ENCODE assay signal across 8 cellular contexts in the genomic region with DNA sequence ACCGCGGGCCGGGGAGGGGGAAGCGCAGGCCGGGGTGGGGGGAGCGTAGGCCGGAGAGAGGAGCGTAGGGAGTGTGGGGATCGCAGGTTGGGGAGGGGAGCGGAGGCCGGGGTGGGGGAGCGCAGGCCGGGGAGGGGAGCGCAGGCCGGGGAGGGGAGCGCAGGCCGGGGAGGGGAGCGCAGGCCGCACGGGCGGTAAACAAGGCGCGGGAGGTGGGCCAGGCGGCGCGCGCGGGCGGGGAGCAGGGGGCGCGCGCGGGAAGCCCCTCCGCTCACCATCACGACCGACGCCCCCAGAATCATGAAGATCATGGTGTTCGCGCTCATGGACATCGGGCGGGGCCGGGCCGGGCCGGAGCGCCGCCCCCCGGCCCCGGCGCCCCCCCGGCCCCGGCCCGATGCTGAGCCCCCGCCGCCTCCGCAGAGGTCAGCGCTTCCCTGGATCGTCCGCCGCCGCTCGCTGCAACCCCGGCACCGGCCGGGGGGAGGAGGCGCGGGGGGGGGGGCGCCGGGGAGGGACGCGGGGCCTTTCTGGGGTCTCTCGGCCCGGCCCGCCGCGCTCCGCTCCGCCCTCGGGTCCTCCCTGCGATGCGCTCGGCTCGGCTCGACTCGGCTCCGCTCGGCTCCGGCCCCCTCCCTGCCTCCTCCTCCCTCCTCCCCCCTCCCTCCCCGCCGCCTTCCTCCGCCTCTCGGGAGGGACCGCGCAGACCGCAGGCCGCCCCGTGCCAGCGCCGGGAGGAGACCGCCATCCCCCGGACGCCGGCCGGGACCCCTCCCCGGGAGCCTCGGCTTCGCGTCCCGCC. TPM values are rescaled to one million over a fixed set of nuclear protein-coding genes. Genes with fewer than 3 reads are reported as not detected.
DNase-seq lines count a peak whose midpoint lies in the region; ATAC-seq and TF ChIP-seq lines count a peak whose summit lies in the region.

TSS of gene TMEM240 (minus strand) at position 610 of the 802 bp plus-strand sequence. CDS start at position 332, 278 bp downstream.

- H3K4me1 Mint-ChIP-seq in HFFc6 (ENCODE audit: low read depth), result peaks cover under 1% of the 10 kb centered on the region; the same call in 1 of the 2 replicates
- H3K4me1 Mint-ChIP-seq in activated CD8-positive, alpha-beta T cell treated with anti-CD3 and anti-CD28 coated beads for 36 hours (ENCODE audit: low read depth), result no peaks in the 10 kb centered on the region

- POLR2A ChIA-PET in activated CD8-positive, alpha-beta T cell treated with anti-CD3 and anti-CD28 coated beads for 36 hours (lab: Charles Lee), result interaction anchor here (1.0 kb wide), 1 partner anchor 18 kb away, joined by 3 read pairs; no protein-coding TSS in a partner anchor

- CTCF ChIA-PET in activated CD8-positive, alpha-beta T cell treated with anti-CD3 and anti-CD28 coated beads for 36 hours (lab: Charles Lee), result no interaction called here

- peaks cover 0 to 3% of the 10 kb centered on the region in 2 donors for H3K9me3 ChIP-seq in lung (ENCODE audit: control insufficient read depth in 2 of 2, insufficient read depth in 1 of 2, low read length in 1 of 2)

- H3K4me1 ChIP-seq in lung (ENCODE audit: control insufficient read depth in 2 of 2, insufficient read depth in 2 of 2, low read length in 2 of 2), result peaks cover 0 to 10% of the 10 kb centered on the region in 2 donors

- TF ChIP-seq CTCF in HFFc6 (IDR thresholded peaks at IDR 0.05) (no peak), lung (IDR thresholded peaks at IDR 0.05; ENCODE audit: control extremely low read depth, extremely low read depth) (no peak)
- TF ChIP-seq CTCF in activated CD8-positive, alpha-beta T cell treated with anti-CD3 and anti-CD28 coated beads for 36 hours (IDR thresholded peaks at IDR 0.05), result no peak

- WGBS in lung, 2 donors, result 0 to 1% methylated on average over 8 to 107 of the region's 108 CpGs

- DNase-seq in HFFc6 (peak; percentile 56), lung (ENCODE audit: low spot score) (peak; percentile 58), NCI-H1105 (lab: John Stamatoyannopoulos, UW) (no peak)
- DNase-seq in activated CD8-positive, alpha-beta T cell treated with anti-CD3 and anti-CD28 coated beads for 36 hours, result peak; percentile 71
- peak; percentile 10 for DNase-seq in effector CD8-positive, alpha-beta T cell (lab: John Stamatoyannopoulos, UW)
- DNase-seq in stimulated activated CD4-positive, alpha-beta T cell treated with anti-CD3 and anti-CD28 coated beads, TNF-alpha, amount 100 ng/mL, for 1 hour (ENCODE audit: low read depth in 3 of 3, low spot score in 1 of 3), result peak in 2 of 3 donors; percentile 31 to 38

- peak within 1 kb of the TSS; percentile 73 for H3K4me3 Mint-ChIP-seq in HFFc6
- peak within 1 kb of the TSS; percentile 63 for H3K4me3 Mint-ChIP-seq in activated CD8-positive, alpha-beta T cell treated with anti-CD3 and anti-CD28 coated beads for 36 hours

- peaks cover 13% of the 10 kb centered on the region; the same call in 1 of the 2 replicates for H3K27me3 Mint-ChIP-seq in HFFc6 (ENCODE audit: insufficient read depth)
- no peaks in the 10 kb centered on the region for H3K27me3 Mint-ChIP-seq in activated CD8-positive, alpha-beta T cell treated with anti-CD3 and anti-CD28 coated beads for 36 hours

- H3K4me3 ChIP-seq in lung, result peak within 1 kb of the TSS; percentile 20

- H3K27me3 ChIP-seq in lung (ENCODE audit: control insufficient read depth, insufficient read depth), result no peaks in the 10 kb centered on the region

- H3K27ac ChIP-seq in lung (ENCODE audit: low read depth in 1 of 2, low read length in 1 of 2), result peak within 1 kb of the TSS; percentile 2 to 9

- peaks cover 0 to 22% of the 10 kb centered on the region in 2 donors for H3K36me3 ChIP-seq in lung (ENCODE audit: control insufficient read depth in 2 of 2, insufficient read depth in 2 of 2, low read length in 2 of 2)

- H3K27ac Mint-ChIP-seq in HFFc6, result no peak within 1 kb of the TSS; the same call in 1 of the 2 replicates
- H3K27ac Mint-ChIP-seq in activated CD8-positive, alpha-beta T cell treated with anti-CD3 and anti-CD28 coated beads for 36 hours, result no peak within 1 kb of the TSS

- intact Hi-C loops in activated CD8-positive, alpha-beta T cell treated with anti-CD3 and anti-CD28 coated beads for 36 hours (cut with micrococcal nuclease), result no loop called here

- peaks cover 11% of the 10 kb centered on the region; the same call in 1 of the 2 replicates for H3K36me3 Mint-ChIP-seq in HFFc6 (ENCODE audit: low read depth)
- peaks cover 9% of the 10 kb centered on the region for H3K36me3 Mint-ChIP-seq in activated CD8-positive, alpha-beta T cell treated with anti-CD3 and anti-CD28 coated beads for 36 hours (ENCODE audit: low read depth)

- peak; percentile 84 for ATAC-seq in activated CD8-positive, alpha-beta T cell treated with anti-CD3 and anti-CD28 coated beads for 36 hours
- peak; percentile 77 for ATAC-seq in lung (ENCODE audit: insufficient read depth, low FRiP score)
- no peak for ATAC-seq in HG03025 (IDR thresholded peaks at IDR 0.05; ENCODE audit: low FRiP score, unreplicated experiment)
- ATAC-seq in GM19328 (IDR thresholded peaks at IDR 0.05; ENCODE audit: unreplicated experiment), result no peak

- H3K9me3 Mint-ChIP-seq in HFFc6, result no peaks in the 10 kb centered on the region
- H3K9me3 Mint-ChIP-seq in activated CD8-positive, alpha-beta T cell treated with anti-CD3 and anti-CD28 coated beads for 36 hours, result no peaks in the 10 kb centered on the region

RNA-seq across cellular contexts. Expression of gene TMEM240, which starts in this region (rescaled TPM):
- total RNA-seq in HFFc6 (2021; fragmentation: NEBNext Ultra II Directional; extraction: Animal tissue kit (Norgen Biotek cat#: 25700)), result 1 to 10 TPM; 2.8 to 5.1 (median 4.1) TPM
- under 1 TPM; 0.45 to 0.74 TPM for total RNA-seq in activated CD8-positive, alpha-beta T cell treated with anti-CD3 and anti-CD28 coated beads for 36 hours
- 1 to 10 TPM; 2.3 to 3.9 TPM for total RNA-seq in lung
- 1 to 10 TPM; 2.3 to 4.2 TPM for polyA plus RNA-seq in lung

Comparison
In these comparisons a context has a peak if more than half of its experiments do, and no peak if none do; other contexts are left out.
1. Peak in DNase-seq and ATAC-seq in activated CD8-positive, alpha-beta T cell treated with anti-CD3 and anti-CD28 coated beads for 36 hours; RNA of the gene not detected or under 1 TPM.